ENCODE assay signal across 24 cellular contexts in genomic region chr7:77362905-77363304, GRCh38.
"Had no signal": no experiment of that assay in that cellular context is flagged by ENCODE, and none has a peak within 500 bp of the region (broad histone marks: within the 10 kb centered on the region; RNA-seq: fewer than 3 reads in every experiment).

No MANE protein-coding gene starts in this region.

- ATAC-seq: activated CD4-positive, alpha-beta T cell treated with anti-CD3 and anti-CD28 coated beads for 36 hours; activated CD8-positive, alpha-beta T cell treated with anti-CD3 and anti-CD28 coated beads, Interleukin-2, amount 10 ng/mL, durations not matched to agents 7 days and 5 days; T-helper 17 cell had no signal

- H3K27ac Mint-ChIP-seq: activated CD4-positive, alpha-beta T cell treated with anti-CD3 and anti-CD28 coated beads for 36 hours; activated CD8-positive, alpha-beta T cell treated with anti-CD3 and anti-CD28 coated beads, Interleukin-2, amount 10 ng/mL, durations not matched to agents 7 days and 5 days; activated naive CD8-positive, alpha-beta T cell treated with anti-CD3 and anti-CD28 coated beads, Interleukin-2, amount 10 ng/mL, durations not matched to agents 7 days and 5 days; T-helper 17 cell had no signal

- H3K27me3 Mint-ChIP-seq: activated CD4-positive, alpha-beta T cell treated with anti-CD3 and anti-CD28 coated beads for 36 hours; activated naive CD8-positive, alpha-beta T cell treated with anti-CD3 and anti-CD28 coated beads, Interleukin-2, amount 10 ng/mL, durations not matched to agents 7 days and 5 days; T-helper 17 cell had no signal

- H3K4me1 Mint-ChIP-seq: activated CD4-positive, alpha-beta T cell treated with anti-CD3 and anti-CD28 coated beads for 36 hours; activated naive CD8-positive, alpha-beta T cell treated with anti-CD3 and anti-CD28 coated beads, Interleukin-2, amount 10 ng/mL, durations not matched to agents 7 days and 5 days; T-helper 17 cell had no signal

- H3K4me3 Mint-ChIP-seq: activated CD4-positive, alpha-beta T cell treated with anti-CD3 and anti-CD28 coated beads for 36 hours; activated CD8-positive, alpha-beta T cell treated with anti-CD3 and anti-CD28 coated beads, Interleukin-2, amount 10 ng/mL, durations not matched to agents 7 days and 5 days; activated naive CD8-positive, alpha-beta T cell treated with anti-CD3 and anti-CD28 coated beads, Interleukin-2, amount 10 ng/mL, durations not matched to agents 7 days and 5 days; T-helper 17 cell had no signal

- DNase-seq: activated CD4-positive, alpha-beta T cell treated with anti-CD3 and anti-CD28 coated beads for 36 hours; activated CD4-positive, alpha-beta T cell treated with anti-CD3 and anti-CD28 coated beads, Interleukin-2, amount 50 U/mL, for 4 hours; activated CD8-positive, alpha-beta memory T cell treated with anti-CD3 and anti-CD28 coated beads, Interleukin-2, amount 50 U/mL, for 48 hours; activated CD8-positive, alpha-beta T cell treated with anti-CD3 and anti-CD28 coated beads, Interleukin-2, amount 10 ng/mL, durations not matched to agents 7 days and 5 days; activated naive CD4-positive, alpha-beta T cell treated with anti-CD3 and anti-CD28 coated beads, Interleukin-2, amount 50 U/mL, for 16 hours; activated naive CD8-positive, alpha-beta T cell treated with anti-CD3 and anti-CD28 coated beads, Interleukin-2, amount 10 ng/mL, durations not matched to agents 7 days and 5 days; activated T-cell treated with anti-CD3 and anti-CD28 coated beads, Interleukin-2, amount 50 U/mL, for 1 hour; adrenal gland; anterior cingulate cortex; cerebellar nuclear complex; MG63; MV-4-11; NCI-H1092 treated with DMSO at 0.1 percent for 48 hours; NCI-H1417 treated with DMSO at 0.1 percent for 48 hours; NCI-H1694; NCI-H2029; NCI-H2107; NCI-H2171 treated with DMSO at 0.1 percent for 48 hours; NCI-H226; NCI-H526 treated with DMSO at 0.1 percent for 48 hours; SIG-M5; T-helper 17 cell; T-helper 9 cell; WERI-Rb-1 had no signal
